ENCODE assay signal across 1 cellular context in the genomic region with DNA sequence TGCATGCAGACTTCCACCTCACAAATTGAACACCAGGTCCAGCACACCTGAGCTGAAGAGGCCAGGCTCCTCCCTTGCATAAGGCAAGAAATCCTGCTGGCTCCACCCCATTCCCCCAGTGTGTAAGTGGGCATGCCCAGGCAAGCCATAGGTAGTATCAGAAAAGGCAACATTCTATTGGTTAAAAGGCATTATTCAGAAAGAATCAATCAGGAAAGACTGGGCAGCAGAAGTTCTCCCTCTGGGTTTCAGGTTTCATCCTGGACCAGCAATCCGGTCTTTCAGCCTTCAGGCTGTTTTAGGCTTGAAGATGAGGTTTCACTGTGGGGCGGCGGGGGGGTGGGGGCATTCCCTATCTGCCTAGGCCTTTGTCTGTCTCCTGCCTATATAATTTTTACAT.
TF ChIP-seq lines count a peak whose summit lies in the region.

No MANE protein-coding gene starts in this region.

TF ChIP-seq in HEK293, 187 proteins besides CTCF, POLR2A, EP300 and RAD21 (continued from another document):
- TF ChIP-seq TRIM28 (IDR thresholded peaks at IDR 0.05; ENCODE audit: borderline replicate concordance, low read length) (peak; percentile 39; the same call in 1 of the 2 replicates), SETDB1 (IDR thresholded peaks at IDR 0.05; ENCODE audit: insufficient read length, low read length) (peak; percentile 2), KLF8 (tag by site-specific recombination; IDR thresholded peaks at IDR 0.05) (no peak), MYNN (tag by site-specific recombination; IDR thresholded peaks at IDR 0.05; ENCODE audit: borderline replicate concordance) (no peak), SP2 (tag by site-specific recombination; IDR thresholded peaks at IDR 0.05) (no peak)
- TF ChIP-seq, protein P1, sequence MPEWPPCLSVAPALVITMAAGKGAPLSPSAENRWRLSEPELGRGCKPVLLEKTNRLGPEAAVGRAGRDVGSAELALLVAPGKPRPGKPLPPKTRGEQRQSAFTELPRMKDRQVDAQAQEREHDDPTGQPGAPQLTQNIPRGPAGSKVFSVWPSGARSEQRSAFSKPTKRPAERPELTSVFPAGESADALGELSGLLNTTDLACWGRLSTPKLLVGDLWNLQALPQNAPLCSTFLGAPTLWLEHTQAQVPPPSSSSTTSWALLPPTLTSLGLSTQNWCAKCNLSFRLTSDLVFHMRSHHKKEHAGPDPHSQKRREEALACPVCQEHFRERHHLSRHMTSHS (tag by site-specific recombination; IDR thresholded peaks at IDR 0.05), result no peak
TF ChIP-seq in HEK293: peak in this region for 2.
